In genomic region chr10:44295619-44296222, GRCh38 we compare ENCODE assay signal across 24 cellular contexts.
DNase-seq lines count a peak whose midpoint lies in the region; ATAC-seq and TF ChIP-seq lines count a peak whose summit lies in the region.
"Had no signal": no experiment of that assay in that cellular context is flagged by ENCODE, and none has a peak within 500 bp of the region (broad histone marks: within the 10 kb centered on the region; RNA-seq: fewer than 3 reads in every experiment).

No MANE protein-coding gene starts in this region.

- H3K27ac Mint-ChIP-seq in H9 = no peak overlapping the region
- no peak overlapping the region for H3K27ac Mint-ChIP-seq in stimulated activated effector memory CD8-positive, alpha-beta T cell treated with anti-CD3 and anti-CD28 coated beads, Interleukin-12 subunit alpha, Interleukin-12 subunit beta, amount 100 ng/mL, for 72 hours
- H3K27ac Mint-ChIP-seq: activated CD4-positive, alpha-beta T cell treated with anti-CD3 and anti-CD28 coated beads, Interleukin-2, amount 10 ng/mL, durations not matched to agents 7 days and 5 days; activated T-cell treated with anti-CD3 and anti-CD28 coated beads, Interleukin-2, amount 50 U/mL, for 24 hours; CD14-positive monocyte; endodermal cell; GM23338; natural killer cell; WTC11 had no signal

- H3K4me3 ChIP-seq in brain microvascular endothelial cell (ENCODE audit: low read depth, low read length) (no peak overlapping the region), HAP-1 (no peak overlapping the region)
- H3K4me3 ChIP-seq: esophagus squamous epithelium, GM23338, left ventricle myocardium inferior, SJCRH30, spleen had no signal

- peaks cover 12% of the 10 kb centered on the region; the same call in 1 of the 2 replicates for H3K4me1 ChIP-seq in H9 (ENCODE audit: insufficient read depth, low read length)
- H3K4me1 ChIP-seq in HAP-1 = no peaks in the 10 kb centered on the region

- no peaks in the 10 kb centered on the region for H3K36me3 Mint-ChIP-seq in H9 (ENCODE audit: insufficient read depth in 1 of 3, low read depth in 3 of 3)
- H3K36me3 Mint-ChIP-seq in stimulated activated effector memory CD8-positive, alpha-beta T cell treated with anti-CD3 and anti-CD28 coated beads, Interleukin-12 subunit alpha, Interleukin-12 subunit beta, amount 100 ng/mL, for 72 hours = no peaks in the 10 kb centered on the region
- H3K36me3 Mint-ChIP-seq: CD14-positive monocyte, natural killer cell, WTC11 had no signal

- no peak overlapping the region for H3K56ac ChIP-seq in H9 (ENCODE audit: insufficient read length, low read depth, low read length)

- H3K36me3 ChIP-seq in brain microvascular endothelial cell (replicated peaks) = no peaks in the 10 kb centered on the region
- H3K36me3 ChIP-seq in HAP-1 (replicated peaks) = no peaks in the 10 kb centered on the region
- H3K36me3 ChIP-seq: esophagus squamous epithelium, left ventricle myocardium inferior, SJCRH30, spleen had no signal

- H3K9me3 Mint-ChIP-seq in H9 = no peaks in the 10 kb centered on the region
- no peaks in the 10 kb centered on the region for H3K9me3 Mint-ChIP-seq in stimulated activated effector memory CD8-positive, alpha-beta T cell treated with anti-CD3 and anti-CD28 coated beads, Interleukin-12 subunit alpha, Interleukin-12 subunit beta, amount 100 ng/mL, for 72 hours
- H3K9me3 Mint-ChIP-seq: activated CD4-positive, alpha-beta T cell treated with anti-CD3 and anti-CD28 coated beads, Interleukin-2, amount 10 ng/mL, durations not matched to agents 7 days and 5 days; activated T-cell treated with anti-CD3 and anti-CD28 coated beads, Interleukin-2, amount 50 U/mL, for 24 hours; endodermal cell; GM23338; natural killer cell; WTC11 had no signal

- TF ChIP-seq CTCF in H9 (conservative IDR thresholded peaks at IDR 0.05) (no peak), brain microvascular endothelial cell (IDR thresholded peaks at IDR 0.05; ENCODE audit: low read depth, low read length, missing control alignments) (no peak)

- H3K79me1 ChIP-seq in H9 (ENCODE audit: insufficient read depth, low read depth, low read length, poor library complexity, severe bottlenecking) = no peaks in the 10 kb centered on the region

- no peak overlapping the region for H3K4ac ChIP-seq in H9 (ENCODE audit: low read depth, low read length)

- no CpG with 5 or more reads among the region's 4 CpGs for WGBS in H9 (ENCODE audit: extremely low coverage, insufficient read length, low lambda C conversion rate)

- no peak overlapping the region for H4K8ac ChIP-seq in H9 (replicated peaks; ENCODE audit: insufficient read length, low read depth, low read length)

- H2BK15ac ChIP-seq in H9 (ENCODE audit: low read depth, low read length) = no peak overlapping the region

- no peaks in the 10 kb centered on the region for H3K79me2 ChIP-seq in H9 (ENCODE audit: insufficient read depth, low read length)

- H3K27me3 ChIP-seq in H9 (ENCODE audit: insufficient read depth, low read length) (no peaks in the 10 kb centered on the region; the same call in 1 of the 2 replicates), brain microvascular endothelial cell (replicated peaks) (no peaks in the 10 kb centered on the region), HAP-1 (ENCODE audit: low read depth) (no peaks in the 10 kb centered on the region)
- H3K27me3 ChIP-seq: SJCRH30 had no signal

- DNase-seq in H9 (no peak), brain microvascular endothelial cell (peak; percentile 81), glomerular visceral epithelial cell (ENCODE audit: extremely low spot score) (peak; percentile 27), HAP-1 (ENCODE audit: low spot score in 2 of 2) (no peak), NCI-H446 (lab: John Stamatoyannopoulos, UW) (no peak)
- DNase-seq in stimulated activated effector memory CD8-positive, alpha-beta T cell treated with anti-CD3 and anti-CD28 coated beads, Interleukin-12 subunit alpha, Interleukin-12 subunit beta, amount 100 ng/mL, for 72 hours (ENCODE audit: low spot score in 2 of 2) = no peak
- DNase-seq: activated CD4-positive, alpha-beta T cell treated with anti-CD3 and anti-CD28 coated beads, Interleukin-2, amount 10 ng/mL, durations not matched to agents 7 days and 5 days; activated T-cell treated with anti-CD3 and anti-CD28 coated beads, Interleukin-2, amount 50 U/mL, for 24 hours; cortex of kidney; endodermal cell; esophagus squamous epithelium; left ventricle myocardium inferior; natural killer cell; NCI-H2081; NCI-H226; NCI-H774; right cardiac atrium; SJCRH30; spleen had no signal

- no peak overlapping the region for H3K9ac ChIP-seq in H9 (ENCODE audit: extremely low read depth, insufficient read length, low read length)

- no peak overlapping the region for H3K4me2 ChIP-seq in H9 (ENCODE audit: insufficient read depth, insufficient read length, low read length)

- H3K27ac ChIP-seq in H9 (ENCODE audit: insufficient read length, low read depth, low read length) (no peak overlapping the region), brain microvascular endothelial cell (peak overlapping the region; percentile 37)
- H3K27ac ChIP-seq: SJCRH30, spleen had no signal

- no peaks in the 10 kb centered on the region for H3K9me3 ChIP-seq in H9 (ENCODE audit: control insufficient read depth, low read depth, low read length)
- H3K9me3 ChIP-seq in HAP-1 = no peaks in the 10 kb centered on the region
- H3K9me3 ChIP-seq: esophagus squamous epithelium, left ventricle myocardium inferior, SJCRH30, spleen had no signal

- H4K20me1 ChIP-seq in H9 (ENCODE audit: control insufficient read depth, insufficient read depth, insufficient read length) = no peaks in the 10 kb centered on the region

- no peak overlapping the region for H2AFZ ChIP-seq in H9 (ENCODE audit: low read length)
- H2AFZ ChIP-seq: GM23338 had no signal

- H3K4me3 Mint-ChIP-seq in H9 = no peak overlapping the region
- H3K4me3 Mint-ChIP-seq in stimulated activated effector memory CD8-positive, alpha-beta T cell treated with anti-CD3 and anti-CD28 coated beads, Interleukin-12 subunit alpha, Interleukin-12 subunit beta, amount 100 ng/mL, for 72 hours = no peak overlapping the region
- H3K4me3 Mint-ChIP-seq: activated CD4-positive, alpha-beta T cell treated with anti-CD3 and anti-CD28 coated beads, Interleukin-2, amount 10 ng/mL, durations not matched to agents 7 days and 5 days; activated T-cell treated with anti-CD3 and anti-CD28 coated beads, Interleukin-2, amount 50 U/mL, for 24 hours; CD14-positive monocyte; endodermal cell; GM23338; natural killer cell; WTC11 had no signal

- H3K23me2 ChIP-seq in H9 (ENCODE audit: insufficient read length, low read depth, low read length, poor library complexity, severe bottlenecking) = peaks cover 5% of the 10 kb centered on the region

- H3T11ph ChIP-seq in H9 (ENCODE audit: low read length) = no peak overlapping the region

- H3K14ac ChIP-seq in H9 (ENCODE audit: insufficient read depth, low read length) = no peak overlapping the region

- in situ Hi-C loops in brain microvascular endothelial cell (cut with HindIII; ENCODE audit: low pct_ligation_motif_present, low sequenced_read_pairs) (no loop called here), HAP-1 (cut with MboI; ENCODE audit: low sequenced_read_pairs) (no loop called here)

- no peak overlapping the region for H4K5ac ChIP-seq in H9 (ENCODE audit: insufficient read length, low read depth, low read length)

- H2BK120ac ChIP-seq in H9 (ENCODE audit: low read depth, low read length, poor library complexity, severe bottlenecking) = no peak overlapping the region

- H2BK12ac ChIP-seq in H9 (ENCODE audit: insufficient read length, low read depth, low read length) = no peak overlapping the region

- H3K4me1 Mint-ChIP-seq in H9 = peaks cover 27 to 32% of the 10 kb centered on the region in 2 experiments
- no peaks in the 10 kb centered on the region for H3K4me1 Mint-ChIP-seq in stimulated activated effector memory CD8-positive, alpha-beta T cell treated with anti-CD3 and anti-CD28 coated beads, Interleukin-12 subunit alpha, Interleukin-12 subunit beta, amount 100 ng/mL, for 72 hours
- H3K4me1 Mint-ChIP-seq: activated CD4-positive, alpha-beta T cell treated with anti-CD3 and anti-CD28 coated beads, Interleukin-2, amount 10 ng/mL, durations not matched to agents 7 days and 5 days; CD14-positive monocyte; natural killer cell had no signal

- H3K18ac ChIP-seq in H9 (ENCODE audit: insufficient read length, low read depth, low read length) = no peak overlapping the region

- no peak overlapping the region for H2BK20ac ChIP-seq in H9 (ENCODE audit: low read depth, low read length, poor library complexity, severe bottlenecking)

- peaks cover 6% of the 10 kb centered on the region for H3K27me3 Mint-ChIP-seq in H9 (ENCODE audit: low read depth)

- H3K23ac ChIP-seq in H9 (ENCODE audit: insufficient read length, low read depth, low read length) = peak overlapping the region; percentile 15

- H4K91ac ChIP-seq in H9 (ENCODE audit: insufficient read length, low read depth, low read length) = no peak overlapping the region

- no peak overlapping the region for H2BK5ac ChIP-seq in H9 (ENCODE audit: insufficient read length, low read length)

- H2AK5ac ChIP-seq in H9 (ENCODE audit: insufficient read length, low read length) = no peak overlapping the region

- ATAC-seq in stimulated activated effector memory CD8-positive, alpha-beta T cell treated with anti-CD3 and anti-CD28 coated beads, Interleukin-12 subunit alpha, Interleukin-12 subunit beta, amount 100 ng/mL, for 72 hours = peak; percentile 21
- ATAC-seq in HG03521 (IDR thresholded peaks at IDR 0.05; ENCODE audit: unreplicated experiment) (no peak), GM21367 (IDR thresholded peaks at IDR 0.05; ENCODE audit: unreplicated experiment) (no peak)
- ATAC-seq: GM23338, right cardiac atrium, WTC11 had no signal

Comparison
In these comparisons a context has a peak if more than half of its experiments do, and no peak if none do; other contexts are left out.
1. DNase-seq: peak in brain microvascular endothelial cell (single experiment) and glomerular visceral epithelial cell (single experiment); none in H9 (single experiment), stimulated activated effector memory CD8-positive, alpha-beta T cell treated with anti-CD3 and anti-CD28 coated beads, Interleukin-12 subunit alpha, Interleukin-12 subunit beta, amount 100 ng/mL, for 72 hours (0 of 2), HAP-1 (0 of 2) and NCI-H446 (0 of 2).